10 cellular contexts compared by ENCODE assay signal in genomic region chr6:57432919-57433684, GRCh38.
DNase-seq lines count a peak whose midpoint lies in the region; ATAC-seq lines count a peak whose summit lies in the region.
"Had no signal": no experiment of that assay in that cellular context is flagged by ENCODE, and none has a peak within 500 bp of the region (broad histone marks: within the 10 kb centered on the region; RNA-seq: fewer than 3 reads in every experiment).

No MANE protein-coding gene starts in this region.

- no peak overlapping the region for H3K27ac Mint-ChIP-seq in activated CD8-positive, alpha-beta memory T cell treated with anti-CD3 and anti-CD28 coated beads, Interleukin-2, amount 10 ng/mL, durations not matched to agents 7 days and 5 days
- H3K27ac Mint-ChIP-seq: T-helper 1 cell treated with Interleukin-12 subunit alpha and Interleukin-12 subunit beta and Interleukin-4 antibody, amounts not matched to agents 30 μg/mL and 1 μg/mL, for 36 hours had no signal

- CTCF ChIA-PET in activated CD8-positive, alpha-beta memory T cell treated with anti-CD3 and anti-CD28 coated beads, Interleukin-2, amount 10 ng/mL, durations not matched to agents 7 days and 5 days (lab: Charles Lee) = no interaction called here

- H3K4me1 Mint-ChIP-seq in activated CD8-positive, alpha-beta memory T cell treated with anti-CD3 and anti-CD28 coated beads, Interleukin-2, amount 10 ng/mL, durations not matched to agents 7 days and 5 days = peaks cover 23% of the 10 kb centered on the region

- peaks cover 14% of the 10 kb centered on the region for H3K36me3 Mint-ChIP-seq in activated CD8-positive, alpha-beta memory T cell treated with anti-CD3 and anti-CD28 coated beads, Interleukin-2, amount 10 ng/mL, durations not matched to agents 7 days and 5 days

- H3K4me3 Mint-ChIP-seq in activated CD8-positive, alpha-beta memory T cell treated with anti-CD3 and anti-CD28 coated beads, Interleukin-2, amount 10 ng/mL, durations not matched to agents 7 days and 5 days = no peak overlapping the region

- H3K9me3 Mint-ChIP-seq in activated CD8-positive, alpha-beta memory T cell treated with anti-CD3 and anti-CD28 coated beads, Interleukin-2, amount 10 ng/mL, durations not matched to agents 7 days and 5 days (ENCODE audit: low read depth) = no peaks in the 10 kb centered on the region
- H3K9me3 Mint-ChIP-seq: T-helper 1 cell treated with Interleukin-12 subunit alpha and Interleukin-12 subunit beta and Interleukin-4 antibody, amounts not matched to agents 30 μg/mL and 1 μg/mL, for 36 hours had no signal

- no peaks in the 10 kb centered on the region for H3K27me3 Mint-ChIP-seq in activated CD8-positive, alpha-beta memory T cell treated with anti-CD3 and anti-CD28 coated beads, Interleukin-2, amount 10 ng/mL, durations not matched to agents 7 days and 5 days

- ATAC-seq in GM18502 (IDR thresholded peaks at IDR 0.05; ENCODE audit: poor library complexity, unreplicated experiment) (peak; percentile 67), GM21529 (IDR thresholded peaks at IDR 0.05; ENCODE audit: unreplicated experiment) (peak; percentile 61), HG03558 (IDR thresholded peaks at IDR 0.05; ENCODE audit: extremely low read depth, unreplicated experiment) (peak; percentile 42)
- no peak for ATAC-seq in activated CD8-positive, alpha-beta memory T cell treated with anti-CD3 and anti-CD28 coated beads, Interleukin-2, amount 10 ng/mL, durations not matched to agents 7 days and 5 days

- DNase-seq in fibroblast of peridontal ligament (ENCODE audit: extremely low read depth) (peak; percentile 56), T-helper 1 cell (no peak), C1 segment of cervical spinal cord (lab: John Stamatoyannopoulos, UW) (no peak), UCSD-AML1 (lab: John Stamatoyannopoulos, UW; ENCODE audit: unreplicated experiment) (no peak)
- DNase-seq in activated CD8-positive, alpha-beta memory T cell treated with anti-CD3 and anti-CD28 coated beads, Interleukin-2, amount 10 ng/mL, durations not matched to agents 7 days and 5 days = no peak
- DNase-seq: NCI-H2227 treated with DMSO at 0.1 percent for 48 hours had no signal
